Comparison of ENCODE assay signal across 18 cellular contexts in genomic region chr2:175153-175786, GRCh38.
DNase-seq lines count a peak whose midpoint lies in the region; ATAC-seq lines count a peak whose summit lies in the region.
"Had no signal": no experiment of that assay in that cellular context is flagged by ENCODE, and none has a peak within 500 bp of the region (broad histone marks: within the 10 kb centered on the region; RNA-seq: fewer than 3 reads in every experiment).

No MANE protein-coding gene starts in this region.

- POLR2A ChIA-PET in naive thymus-derived CD8-positive, alpha-beta T cell (lab: Charles Lee), result interaction anchor here (0.6 to 3.5 kb wide), 6 partner anchors 28 to 461 kb away, joined by 3 to 15 read pairs (median 3); partner anchors contain the start of genes ACP1, ALKAL2 and SH3YL1

- peak overlapping the region; percentile 47 for H3K4me3 Mint-ChIP-seq in stimulated activated naive CD8-positive, alpha-beta T cell treated with anti-CD3 and anti-CD28 coated beads, Interleukin-15, Interleukin-2, amounts not matched to agents 100 ng/mL and 50 ng/mL, for 24 hours
- peak overlapping the region; percentile 56 for H3K4me3 Mint-ChIP-seq in activated naive CD8-positive, alpha-beta T cell treated with anti-CD3 and anti-CD28 coated beads, Interleukin-2, amount 50 U/mL, for 24 hours
- peak overlapping the region; percentile 67 to 84 (median 76) for H3K4me3 Mint-ChIP-seq in naive thymus-derived CD8-positive, alpha-beta T cell

- peaks cover 33% of the 10 kb centered on the region for H3K4me1 Mint-ChIP-seq in stimulated activated naive CD8-positive, alpha-beta T cell treated with anti-CD3 and anti-CD28 coated beads, Interleukin-15, Interleukin-2, amounts not matched to agents 100 ng/mL and 50 ng/mL, for 24 hours (ENCODE audit: low read depth)
- peaks cover 32% of the 10 kb centered on the region for H3K4me1 Mint-ChIP-seq in activated naive CD8-positive, alpha-beta T cell treated with anti-CD3 and anti-CD28 coated beads, Interleukin-2, amount 50 U/mL, for 24 hours
- H3K4me1 Mint-ChIP-seq in naive thymus-derived CD8-positive, alpha-beta T cell, result peaks cover 13 to 47% (median 37%) of the 10 kb centered on the region in 4 donors

- H3K27me3 Mint-ChIP-seq in stimulated activated naive CD8-positive, alpha-beta T cell treated with anti-CD3 and anti-CD28 coated beads, Interleukin-15, Interleukin-2, amounts not matched to agents 100 ng/mL and 50 ng/mL, for 24 hours, result no peaks in the 10 kb centered on the region
- no peaks in the 10 kb centered on the region for H3K27me3 Mint-ChIP-seq in activated naive CD8-positive, alpha-beta T cell treated with anti-CD3 and anti-CD28 coated beads, Interleukin-2, amount 50 U/mL, for 24 hours
- H3K27me3 Mint-ChIP-seq in naive thymus-derived CD8-positive, alpha-beta T cell, result no peaks in the 10 kb centered on the region

- no peaks in the 10 kb centered on the region for H3K27me3 ChIP-seq in H7 (ENCODE audit: control insufficient read depth, insufficient read depth, low read length)
- H3K27me3 ChIP-seq: ascending aorta, SJSA1, vagina had no signal

- no peaks in the 10 kb centered on the region for H3K36me3 ChIP-seq in H7 (replicated peaks; ENCODE audit: control insufficient read depth, insufficient read depth, low read length)
- H3K36me3 ChIP-seq: ascending aorta, SJSA1, vagina had no signal

- ATAC-seq in stimulated activated naive CD8-positive, alpha-beta T cell treated with anti-CD3 and anti-CD28 coated beads, Interleukin-15, Interleukin-2, amounts not matched to agents 100 U/mL and 50 U/mL, for 24 hours, result no peak
- peak; percentile 15 for ATAC-seq in activated naive CD8-positive, alpha-beta T cell treated with anti-CD3 and anti-CD28 coated beads, Interleukin-2, amount 50 U/mL, for 24 hours
- no peak for ATAC-seq in naive thymus-derived CD8-positive, alpha-beta T cell
- no peak for ATAC-seq in GM18861 (IDR thresholded peaks at IDR 0.05; ENCODE audit: unreplicated experiment)

- H3K9me3 Mint-ChIP-seq in stimulated activated naive CD8-positive, alpha-beta T cell treated with anti-CD3 and anti-CD28 coated beads, Interleukin-15, Interleukin-2, amounts not matched to agents 100 ng/mL and 50 ng/mL, for 24 hours, result no peaks in the 10 kb centered on the region
- no peaks in the 10 kb centered on the region for H3K9me3 Mint-ChIP-seq in activated naive CD8-positive, alpha-beta T cell treated with anti-CD3 and anti-CD28 coated beads, Interleukin-2, amount 50 U/mL, for 24 hours
- H3K9me3 Mint-ChIP-seq in naive thymus-derived CD8-positive, alpha-beta T cell, result peaks cover 0 to 2% (median 0%) of the 10 kb centered on the region in 9 donors

- DNase-seq in stimulated activated naive CD8-positive, alpha-beta T cell treated with anti-CD3 and anti-CD28 coated beads, Interleukin-15, Interleukin-2, amounts not matched to agents 100 U/mL and 50 U/mL, for 24 hours, result no peak
- DNase-seq in activated naive CD8-positive, alpha-beta T cell treated with anti-CD3 and anti-CD28 coated beads, Interleukin-2, amount 50 U/mL, for 24 hours, result no peak
- DNase-seq in naive thymus-derived CD8-positive, alpha-beta T cell, result peak in 1 of 10 donors; percentile 7
- no peak for DNase-seq in H7
- DNase-seq in COLO668 (lab: John Stamatoyannopoulos, UW; ENCODE audit: unreplicated experiment), result no peak
- DNase-seq: activated CD4-positive, alpha-beta T cell treated with anti-CD3 and anti-CD28 coated beads for 1 hour; Caco-2; GOT3; NCI-H1436; NCI-H748 treated with DMSO at 0.1 percent for 48 hours; occipital lobe; PC-9; stimulated activated CD4-positive, alpha-beta T cell treated with anti-CD3 and anti-CD28 coated beads, Interleukin-2, amount 100 ng/mL, for 24 hours had no signal

- H3K36me3 Mint-ChIP-seq in stimulated activated naive CD8-positive, alpha-beta T cell treated with anti-CD3 and anti-CD28 coated beads, Interleukin-15, Interleukin-2, amounts not matched to agents 100 ng/mL and 50 ng/mL, for 24 hours (ENCODE audit: low read depth), result no peaks in the 10 kb centered on the region
- H3K36me3 Mint-ChIP-seq in activated naive CD8-positive, alpha-beta T cell treated with anti-CD3 and anti-CD28 coated beads, Interleukin-2, amount 50 U/mL, for 24 hours (ENCODE audit: low read depth), result no peaks in the 10 kb centered on the region
- no peaks in the 10 kb centered on the region for H3K36me3 Mint-ChIP-seq in naive thymus-derived CD8-positive, alpha-beta T cell

- no peak overlapping the region for H3K27ac Mint-ChIP-seq in stimulated activated naive CD8-positive, alpha-beta T cell treated with anti-CD3 and anti-CD28 coated beads, Interleukin-15, Interleukin-2, amounts not matched to agents 100 ng/mL and 50 ng/mL, for 24 hours
- no peak overlapping the region for H3K27ac Mint-ChIP-seq in activated naive CD8-positive, alpha-beta T cell treated with anti-CD3 and anti-CD28 coated beads, Interleukin-2, amount 50 U/mL, for 24 hours
- H3K27ac Mint-ChIP-seq in naive thymus-derived CD8-positive, alpha-beta T cell, result peak overlapping the region; percentile 28 to 97 (median 88)

- no peak overlapping the region for H3K4me3 ChIP-seq in H7 (ENCODE audit: insufficient read depth, low read depth, low read length)
- H3K4me3 ChIP-seq: ascending aorta, PC-9, SJSA1, vagina had no signal

Comparison
In these comparisons a context has a peak if more than half of its experiments do, and no peak if none do; other contexts are left out.
1. H3K27ac Mint-ChIP-seq: peak in naive thymus-derived CD8-positive, alpha-beta T cell (10 of 10); none in stimulated activated naive CD8-positive, alpha-beta T cell treated with anti-CD3 and anti-CD28 coated beads, Interleukin-15, Interleukin-2, amounts not matched to agents 100 ng/mL and 50 ng/mL, for 24 hours (single experiment) and activated naive CD8-positive, alpha-beta T cell treated with anti-CD3 and anti-CD28 coated beads, Interleukin-2, amount 50 U/mL, for 24 hours (single experiment).
2. Peak in every context shown above with its lines, with median percentiles within 50 percentile points of each other: H3K4me3 Mint-ChIP-seq.